In the genomic region with DNA sequence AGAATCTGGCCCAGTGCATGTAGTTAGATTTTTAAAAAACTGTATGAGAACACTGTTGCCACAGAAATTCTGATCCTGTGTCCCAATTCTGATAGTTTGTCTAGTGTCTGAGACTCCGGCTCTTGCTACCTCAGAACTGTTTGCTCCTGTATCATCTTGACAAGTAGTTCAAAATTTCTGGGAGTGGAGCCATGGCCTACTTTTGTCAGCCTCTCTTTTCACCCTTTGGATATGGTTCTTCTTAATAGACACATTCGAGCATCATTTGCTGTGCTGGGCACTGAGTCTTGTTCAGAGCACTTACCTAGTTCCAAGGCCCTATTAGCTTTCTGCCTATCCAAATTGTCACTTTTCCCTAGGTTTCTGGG, we compare ENCODE assay signal across 9 cellular contexts. TPM values are rescaled to one million over a fixed set of nuclear protein-coding genes. Genes with fewer than 3 reads are reported as not detected.
A peak's percentile ranks its signal among the peaks of the same experiment; 100 is the strongest.
DNase-seq lines count a peak whose midpoint lies in the region; ATAC-seq and TF ChIP-seq lines count a peak whose summit lies in the region.
"Had no signal": no experiment of that assay in that cellular context is flagged by ENCODE, and none has a peak within 500 bp of the region (broad histone marks: within the 10 kb centered on the region; RNA-seq: fewer than 3 reads in every experiment).

No MANE protein-coding gene starts in this region.

- peak overlapping the region in 1 of 2 experiments; percentile 86 for H2BK12ac ChIP-seq in mesenchymal stem cell (ENCODE audit: low read length in 2 of 2)

- H2BK5ac ChIP-seq in mesenchymal stem cell (ENCODE audit: low read depth, low read length, poor library complexity, severe bottlenecking) = peak overlapping the region; percentile 26

- intact Hi-C loops in uterus (cut with DNase I; ENCODE audit: low total_unique reads) = no loop called here

- H3K9ac ChIP-seq in adipocyte (ENCODE audit: low read length) (peak overlapping the region; percentile 60), mesenchymal stem cell (ENCODE audit: low read length) (peak overlapping the region; percentile 19)

- peak overlapping the region; percentile 69 for H2BK120ac ChIP-seq in mesenchymal stem cell (ENCODE audit: low read depth, low read length)

- TF ChIP-seq CTCF in uterus (IDR thresholded peaks at IDR 0.05) = no peak

- no peak for ATAC-seq in activated T-cell treated with anti-CD3 and anti-CD28 coated beads, Interleukin-2, amount 50 U/mL, for 4 hours

- H3K9me3 Mint-ChIP-seq in activated T-cell treated with anti-CD3 and anti-CD28 coated beads, Interleukin-2, amount 50 U/mL, for 4 hours = peaks cover 9% of the 10 kb centered on the region

- peaks cover 42% of the 10 kb centered on the region for H3K4me1 Mint-ChIP-seq in activated T-cell treated with anti-CD3 and anti-CD28 coated beads, Interleukin-2, amount 50 U/mL, for 4 hours (ENCODE audit: low read depth)

- peaks cover 4% of the 10 kb centered on the region for H3K79me1 ChIP-seq in mesenchymal stem cell (replicated peaks; ENCODE audit: low read length, poor library complexity, severe bottlenecking)

- no peak overlapping the region for H3K4me3 ChIP-seq in adipocyte (ENCODE audit: low read length)
- H3K4me3 ChIP-seq in mesenchymal stem cell (ENCODE audit: insufficient read depth in 1 of 2, low read depth in 1 of 2, low read length in 2 of 2) = no peak overlapping the region
- no peak overlapping the region for H3K4me3 ChIP-seq in uterus
- H3K4me3 ChIP-seq in MG63 = no peak overlapping the region
- H3K4me3 ChIP-seq: right lobe of liver had no signal

- peaks cover 10% of the 10 kb centered on the region for H3K9me3 ChIP-seq in adipocyte (ENCODE audit: control insufficient read depth, low read length)
- H3K9me3 ChIP-seq in mesenchymal stem cell (ENCODE audit: control insufficient read depth, low read length) = peaks cover 18% of the 10 kb centered on the region
- H3K9me3 ChIP-seq in uterus = no peaks in the 10 kb centered on the region
- H3K9me3 ChIP-seq in MG63 = peaks cover 5% of the 10 kb centered on the region; the same call in 1 of the 2 replicates
- H3K9me3 ChIP-seq: right lobe of liver had no signal

- no peak for DNase-seq in activated T-cell treated with anti-CD3 and anti-CD28 coated beads, Interleukin-2, amount 50 U/mL, for 4 hours
- DNase-seq in activated T-cell treated with anti-CD3 and anti-CD28 coated beads for 4 hours = no peak
- peak; percentile 34 for DNase-seq in adipocyte (ENCODE audit: low read depth)
- DNase-seq in mesenchymal stem cell = no peak
- DNase-seq in uterus = no peak
- DNase-seq in stimulated activated CD4-positive, alpha-beta T cell treated with anti-CD3 and anti-CD28 coated beads, Interleukin-4, amount 100 ng/mL, for 4 hours = no peak
- no peak for DNase-seq in MG63
- DNase-seq in NCI-H526 treated with DMSO at 0.1 percent for 48 hours (lab: John Stamatoyannopoulos, UW) = no peak
- DNase-seq: right lobe of liver had no signal

- H3K4me1 ChIP-seq in adipocyte (ENCODE audit: control insufficient read depth, insufficient read depth, low read length) = peaks cover 22% of the 10 kb centered on the region
- peaks cover 4% of the 10 kb centered on the region for H3K4me1 ChIP-seq in mesenchymal stem cell (ENCODE audit: control insufficient read depth, insufficient read depth, low read depth, low read length)
- H3K4me1 ChIP-seq in uterus = no peaks in the 10 kb centered on the region
- H3K4me1 ChIP-seq: right lobe of liver had no signal

- H3K36me3 ChIP-seq in adipocyte (ENCODE audit: control insufficient read depth, insufficient read depth, low read length, severe bottlenecking) (peaks cover 29% of the 10 kb centered on the region), mesenchymal stem cell (ENCODE audit: control insufficient read depth in 1 of 2, insufficient read depth in 2 of 2, low read depth in 1 of 2, low read length in 2 of 2) (peaks cover 0 to 39% of the 10 kb centered on the region in 2 experiments), uterus (no peaks in the 10 kb centered on the region), MG63 (no peaks in the 10 kb centered on the region; the same call in none of the 2 replicates)

- peak overlapping the region; percentile 63 to 71 for H3K4ac ChIP-seq in mesenchymal stem cell (ENCODE audit: low read depth in 1 of 2, low read length in 2 of 2)

- H3K36me3 Mint-ChIP-seq in activated T-cell treated with anti-CD3 and anti-CD28 coated beads, Interleukin-2, amount 50 U/mL, for 4 hours (ENCODE audit: insufficient read depth) = peaks cover 13% of the 10 kb centered on the region

- H3K27me3 ChIP-seq in adipocyte (replicated peaks; ENCODE audit: control insufficient read depth, insufficient read depth, low read length) = no peaks in the 10 kb centered on the region
- no peaks in the 10 kb centered on the region for H3K27me3 ChIP-seq in mesenchymal stem cell (ENCODE audit: control insufficient read depth in 1 of 2, insufficient read depth in 1 of 2, low read length in 2 of 2)
- no peaks in the 10 kb centered on the region for H3K27me3 ChIP-seq in uterus
- no peaks in the 10 kb centered on the region for H3K27me3 ChIP-seq in MG63
- H3K27me3 ChIP-seq: right lobe of liver had no signal

- H2AK5ac ChIP-seq in mesenchymal stem cell (ENCODE audit: low read length, severe bottlenecking) = peak overlapping the region; percentile 40

- H4K91ac ChIP-seq in mesenchymal stem cell (ENCODE audit: low read length) = peak overlapping the region; percentile 23

- peak overlapping the region; percentile 3 for H3K4me3 Mint-ChIP-seq in activated T-cell treated with anti-CD3 and anti-CD28 coated beads, Interleukin-2, amount 50 U/mL, for 4 hours

- TF ChIP-seq POLR2A in uterus (IDR thresholded peaks at IDR 0.05) = no peak

- no peak overlapping the region for H3K14ac ChIP-seq in mesenchymal stem cell (ENCODE audit: low read length in 2 of 2)

- peak overlapping the region; percentile 80 for H3K27ac ChIP-seq in mesenchymal stem cell (ENCODE audit: low read length, poor library complexity, severe bottlenecking)
- H3K27ac ChIP-seq in uterus = peak overlapping the region; percentile 26 to 57
- H3K27ac ChIP-seq: right lobe of liver had no signal

- H3K27me3 Mint-ChIP-seq in activated T-cell treated with anti-CD3 and anti-CD28 coated beads, Interleukin-2, amount 50 U/mL, for 4 hours (ENCODE audit: low read depth) = no peaks in the 10 kb centered on the region

- WGBS in mesenchymal stem cell = 86% methylated on average over 2 of the region's 2 CpGs

- H2AFZ ChIP-seq in mesenchymal stem cell (ENCODE audit: low read depth, low read length) = peak overlapping the region; percentile 7

- H3K4me2 ChIP-seq in mesenchymal stem cell (ENCODE audit: low read length, poor library complexity, severe bottlenecking) = no peak overlapping the region

- H2BK15ac ChIP-seq in mesenchymal stem cell (ENCODE audit: low read depth, poor library complexity, severe bottlenecking) = no peak overlapping the region

- peak overlapping the region; percentile 45 for H4K8ac ChIP-seq in mesenchymal stem cell (ENCODE audit: low read length)

- peak overlapping the region; percentile 34 to 70 for H3K18ac ChIP-seq in mesenchymal stem cell (ENCODE audit: low read depth in 1 of 2, low read length in 2 of 2)

- H3K23ac ChIP-seq in mesenchymal stem cell (ENCODE audit: low read length in 2 of 2) = no peak overlapping the region

RNA-seq across cellular contexts. Expression of gene ATP10D, which starts 46.9 kb away (rescaled TPM):
- total RNA-seq in activated T-cell treated with anti-CD3 and anti-CD28 coated beads, Interleukin-2, amount 50 U/mL, for 4 hours = 1 to 10 TPM; 1.7 to 2.9 (median 1.9) TPM
- polyA plus RNA-seq in mesenchymal stem cell (2013, experiment 1 of 2) = 26.7 TPM
- 25.6 TPM for polyA plus RNA-seq in mesenchymal stem cell (2013, experiment 2 of 2)
- total RNA-seq in uterus = 10 to 100 TPM; 17.4 to 52.6 (median 27.3) TPM
- 2.0 and 3.7 TPM in 2 replicates for total RNA-seq in MG63 (2014; rRNA removed; shearing (Covaris generic); ENCODE audit: low replicate concordance)
